In genomic region chr12:8081921-8082577, GRCh38 we compare ENCODE assay signal across 8 cellular contexts. TPM values are rescaled to one million over a fixed set of nuclear protein-coding genes. Genes with fewer than 3 reads are reported as not detected.
DNase-seq lines count a peak whose midpoint lies in the region; ATAC-seq, FAIRE-seq and TF ChIP-seq lines count a peak whose summit lies in the region.

NECAP1 (plus strand) TSS chr12:8082274; CDS start chr12:8082289, 15 bp downstream.

- peaks cover 11% of the 10 kb centered on the region for H3K36me3 Mint-ChIP-seq in natural killer cell treated with Interleukin-12 subunit alpha and Interleukin-12 subunit beta and Interleukin-15 and Interleukin-18, amount 100 ng/mL, for 72 hours

- H3K79me2 ChIP-seq in Loucy (ENCODE audit: insufficient read depth, low read length) = peaks cover 65% of the 10 kb centered on the region

- peak; percentile 81; the same call in 1 of the 2 replicates for TF ChIP-seq POLR2A in H54 (IDR thresholded peaks at IDR 0.05; ENCODE audit: low read depth, low read length)

- H3K4me3 ChIP-seq in Loucy (ENCODE audit: low read length, poor library complexity, severe bottlenecking) = peak within 1 kb of the TSS; percentile 94
- peak within 1 kb of the TSS; percentile 98 for H3K4me3 ChIP-seq in fibroblast of pulmonary artery (replicated peaks; ENCODE audit: low read depth, low read length)

- peak; percentile 96 for FAIRE-seq in H54 (lab: Jason Lieb, UNC)

- H3K27me3 ChIP-seq in Loucy (ENCODE audit: insufficient read depth, low read length, poor library complexity, severe bottlenecking) = no peaks in the 10 kb centered on the region

- H3K4me1 Mint-ChIP-seq in natural killer cell treated with Interleukin-12 subunit alpha and Interleukin-12 subunit beta and Interleukin-15 and Interleukin-18, amount 100 ng/mL, for 72 hours (ENCODE audit: low read depth in 2 of 2) = peaks cover 30 to 47% of the 10 kb centered on the region in 2 donors

- H3K36me3 ChIP-seq in Loucy (ENCODE audit: insufficient read depth, low read length) = no peaks in the 10 kb centered on the region

- peaks cover 44% of the 10 kb centered on the region for H3K4me1 ChIP-seq in Loucy (ENCODE audit: insufficient read depth, low read length, poor library complexity, severe bottlenecking)

- peak within 1 kb of the TSS; percentile 82 for H2AFZ ChIP-seq in Loucy (ENCODE audit: low read length)

- H3F3A ChIP-seq in Loucy (ENCODE audit: low read depth) = peaks cover 3% of the 10 kb centered on the region; the same call in 1 of the 2 replicates

- peaks cover 3% of the 10 kb centered on the region for H4K20me1 ChIP-seq in Loucy (ENCODE audit: insufficient read depth, low read length, poor library complexity, severe bottlenecking)

- peak within 1 kb of the TSS; percentile 95 for H3K9ac ChIP-seq in Loucy (ENCODE audit: low read depth, low read length, poor library complexity, severe bottlenecking)

- H3K9me3 ChIP-seq in Loucy (ENCODE audit: insufficient read depth, low read depth, low read length) = no peaks in the 10 kb centered on the region

- H3K4me2 ChIP-seq in Loucy (ENCODE audit: low read depth, low read length, poor library complexity, severe bottlenecking) = peak within 1 kb of the TSS; percentile 94

- TF ChIP-seq CTCF in Loucy (conservative IDR thresholded peaks at IDR 0.05; ENCODE audit: low read length) (no peak), fibroblast of pulmonary artery (IDR thresholded peaks at IDR 0.05; ENCODE audit: low read length, missing control alignments) (no peak)

- DNase-seq in EL (peak; percentile 97), H54 (ENCODE audit: insufficient read length, low spot score) (peak; percentile 72), SHP77 (lab: John Stamatoyannopoulos, UW) (peak; percentile 81 to 88), fibroblast of pulmonary artery (ENCODE audit: low read depth) (peak; percentile 98)
- peak; percentile 92 for DNase-seq in activated effector memory CD4-positive, alpha-beta T cell treated with Interleukin-2 at 50 U/mL for 16 hours
- DNase-seq in natural killer cell treated with Interleukin-12 subunit alpha and Interleukin-12 subunit beta and Interleukin-15 and Interleukin-18, amount 100 ng/mL, for 72 hours (ENCODE audit: low spot score) = peak; percentile 96
- DNase-seq in stimulated activated naive CD8-positive, alpha-beta T cell treated with anti-CD3 and anti-CD28 coated beads, Interleukin-15, Interleukin-2, amounts not matched to agents 100 U/mL and 50 U/mL, for 24 hours = peak; percentile 96

- no peaks in the 10 kb centered on the region for H3K9me3 Mint-ChIP-seq in natural killer cell treated with Interleukin-12 subunit alpha and Interleukin-12 subunit beta and Interleukin-15 and Interleukin-18, amount 100 ng/mL, for 72 hours

- no peaks in the 10 kb centered on the region for H3K9me2 ChIP-seq in Loucy (replicated peaks; ENCODE audit: low read depth, low read length)

- peak within 1 kb of the TSS; percentile 93 to 94 for H3K27ac Mint-ChIP-seq in natural killer cell treated with Interleukin-12 subunit alpha and Interleukin-12 subunit beta and Interleukin-15 and Interleukin-18, amount 100 ng/mL, for 72 hours

- peak; percentile 97 to 98 for ATAC-seq in natural killer cell treated with Interleukin-12 subunit alpha and Interleukin-12 subunit beta and Interleukin-15 and Interleukin-18, amount 100 ng/mL, for 72 hours
- ATAC-seq in stimulated activated naive CD8-positive, alpha-beta T cell treated with anti-CD3 and anti-CD28 coated beads, Interleukin-15, Interleukin-2, amounts not matched to agents 100 U/mL and 50 U/mL, for 24 hours = peak; percentile 87

- H3K4me3 Mint-ChIP-seq in natural killer cell treated with Interleukin-12 subunit alpha and Interleukin-12 subunit beta and Interleukin-15 and Interleukin-18, amount 100 ng/mL, for 72 hours = peak within 1 kb of the TSS; percentile 97

- H3K27me3 Mint-ChIP-seq in natural killer cell treated with Interleukin-12 subunit alpha and Interleukin-12 subunit beta and Interleukin-15 and Interleukin-18, amount 100 ng/mL, for 72 hours = no peaks in the 10 kb centered on the region

RNA-seq across cellular contexts. Expression of gene NECAP1, which starts in this region (rescaled TPM):
- 10 to 100 TPM; 33.8 to 42.2 TPM for total RNA-seq in natural killer cell treated with Interleukin-12 subunit alpha and Interleukin-12 subunit beta and Interleukin-15 and Interleukin-18, amount 100 ng/mL, for 72 hours

Comparison
In these comparisons a context has a peak if more than half of its experiments do, and no peak if none do; other contexts are left out.
1. Peak in every context shown above with its lines: DNase-seq, ATAC-seq and H3K4me3 ChIP-seq.